ENCODE assay signal across 9 cellular contexts in the genomic region with DNA sequence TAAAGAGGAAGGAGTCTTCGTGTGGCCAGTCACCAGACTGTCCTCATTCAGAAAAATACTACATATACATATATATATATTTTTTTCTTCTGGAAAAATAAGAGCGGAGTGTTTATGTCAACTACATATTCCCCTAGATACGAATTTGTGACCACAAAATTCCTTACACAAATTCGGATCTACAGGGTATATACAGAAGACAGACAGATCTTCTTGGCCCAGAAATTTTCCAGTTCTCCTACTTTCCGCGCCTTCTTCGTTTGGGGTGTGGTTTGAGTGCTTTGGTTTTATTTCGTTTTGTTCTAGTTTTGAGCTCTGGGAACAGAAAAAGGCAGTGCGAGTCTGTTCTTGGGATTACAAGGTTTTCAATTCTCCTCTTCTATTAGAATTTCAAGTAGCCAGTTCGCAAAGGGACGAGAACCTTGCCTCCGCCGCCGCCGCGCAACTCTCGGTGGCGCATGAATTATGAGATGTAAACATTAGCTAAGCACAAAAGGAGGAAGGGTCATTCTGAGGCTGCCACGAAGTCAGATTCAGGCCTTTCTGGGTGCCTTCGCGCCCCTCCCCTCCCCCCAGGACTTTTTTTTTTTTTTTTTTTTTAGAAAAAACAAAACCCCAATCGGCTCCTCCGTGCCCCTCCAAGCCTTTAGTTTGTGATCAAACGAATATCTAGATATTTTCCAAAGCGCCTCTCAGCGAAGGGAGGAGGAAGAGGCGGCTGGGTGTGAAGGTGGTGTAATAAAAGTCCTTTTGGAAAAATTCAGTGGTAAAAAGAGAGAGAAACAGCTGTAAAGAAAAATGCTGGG. TPM values are rescaled to one million over a fixed set of nuclear protein-coding genes. Genes with fewer than 3 reads are reported as not detected.
DNase-seq lines count a peak whose midpoint lies in the region; ATAC-seq and TF ChIP-seq lines count a peak whose summit lies in the region.
"Had no signal": no experiment of that assay in that cellular context is flagged by ENCODE, and none has a peak within 500 bp of the region (broad histone marks: within the 10 kb centered on the region; RNA-seq: fewer than 3 reads in every experiment).

No MANE protein-coding gene starts in this region.

- H3K36me3 Mint-ChIP-seq in T-helper 2 cell treated with Interferon-gamma antibody and Interleukin-4, amounts not matched to agents 5 μg/mL and 100 μg/mL, for 36 hours (ENCODE audit: low read depth), result peaks cover 11% of the 10 kb centered on the region
- peaks cover 11% of the 10 kb centered on the region for H3K36me3 Mint-ChIP-seq in activated CD4-positive, alpha-beta memory T cell treated with anti-CD3 and anti-CD28 coated beads, Interleukin-2, amount 10 ng/mL, durations not matched to agents 7 days and 5 days (ENCODE audit: low read depth)
- no peaks in the 10 kb centered on the region for H3K36me3 Mint-ChIP-seq in stimulated activated memory B cell treated with anti-CD40 and anti-IgM and Interleukin-4, amounts not matched to agents 10 μg/mL and 1 μg/mL and 100 μg/mL, for 72 hours

- ATAC-seq in gastroesophageal sphincter (no peak), HG03571 (IDR thresholded peaks at IDR 0.05; ENCODE audit: unreplicated experiment) (no peak), HG03196 (IDR thresholded peaks at IDR 0.05; ENCODE audit: unreplicated experiment) (no peak), GM21390 (IDR thresholded peaks at IDR 0.05; ENCODE audit: unreplicated experiment) (no peak)
- ATAC-seq in stimulated activated memory B cell treated with anti-CD40 and anti-IgM and Interleukin-4, amounts not matched to agents 10 μg/mL and 1 μg/mL and 100 μg/mL, for 72 hours, result no peak

- no peak overlapping the region for H3K27ac Mint-ChIP-seq in T-helper 2 cell treated with Interferon-gamma antibody and Interleukin-4, amounts not matched to agents 5 μg/mL and 100 μg/mL, for 36 hours
- no peak overlapping the region for H3K27ac Mint-ChIP-seq in activated CD4-positive, alpha-beta memory T cell treated with anti-CD3 and anti-CD28 coated beads, Interleukin-2, amount 10 ng/mL, durations not matched to agents 7 days and 5 days
- H3K27ac Mint-ChIP-seq in stimulated activated memory B cell treated with anti-CD40 and anti-IgM and Interleukin-4, amounts not matched to agents 10 μg/mL and 1 μg/mL and 100 μg/mL, for 72 hours, result no peak overlapping the region

- H3K9me3 Mint-ChIP-seq in T-helper 2 cell treated with Interferon-gamma antibody and Interleukin-4, amounts not matched to agents 5 μg/mL and 100 μg/mL, for 36 hours, result no peaks in the 10 kb centered on the region
- H3K9me3 Mint-ChIP-seq in activated CD4-positive, alpha-beta memory T cell treated with anti-CD3 and anti-CD28 coated beads, Interleukin-2, amount 10 ng/mL, durations not matched to agents 7 days and 5 days, result no peaks in the 10 kb centered on the region
- no peaks in the 10 kb centered on the region for H3K9me3 Mint-ChIP-seq in stimulated activated memory B cell treated with anti-CD40 and anti-IgM and Interleukin-4, amounts not matched to agents 10 μg/mL and 1 μg/mL and 100 μg/mL, for 72 hours

- H3K4me3 Mint-ChIP-seq in T-helper 2 cell treated with Interferon-gamma antibody and Interleukin-4, amounts not matched to agents 5 μg/mL and 100 μg/mL, for 36 hours, result peak overlapping the region; percentile 93
- H3K4me3 Mint-ChIP-seq in activated CD4-positive, alpha-beta memory T cell treated with anti-CD3 and anti-CD28 coated beads, Interleukin-2, amount 10 ng/mL, durations not matched to agents 7 days and 5 days, result peak overlapping the region; percentile 94
- peak overlapping the region; percentile 8 for H3K4me3 Mint-ChIP-seq in stimulated activated memory B cell treated with anti-CD40 and anti-IgM and Interleukin-4, amounts not matched to agents 10 μg/mL and 1 μg/mL and 100 μg/mL, for 72 hours

- CTCF ChIA-PET in activated CD4-positive, alpha-beta memory T cell treated with anti-CD3 and anti-CD28 coated beads, Interleukin-2, amount 10 ng/mL, durations not matched to agents 7 days and 5 days (lab: Charles Lee), result interaction anchor here (0.6 to 0.7 kb wide), 3 partner anchors 74 to 1973 kb away, joined by 3 to 5 read pairs (median 3); no protein-coding TSS in a partner anchor

- H3K27me3 ChIP-seq in gastroesophageal sphincter, result no peaks in the 10 kb centered on the region

- no peak for TF ChIP-seq POLR2A in gastroesophageal sphincter (IDR thresholded peaks at IDR 0.05)

- POLR2A ChIA-PET in activated CD4-positive, alpha-beta memory T cell treated with anti-CD3 and anti-CD28 coated beads, Interleukin-2, amount 10 ng/mL, durations not matched to agents 7 days and 5 days (lab: Charles Lee), result no interaction called here

- H3K27ac ChIP-seq in gastroesophageal sphincter, result peak overlapping the region; percentile 91 to 98 (median 96)
- H3K27ac ChIP-seq: PC-9 had no signal

- DNase-seq in T-helper 2 cell treated with Interferon-gamma antibody and Interleukin-4, amounts not matched to agents 5 μg/mL and 100 μg/mL, for 36 hours (ENCODE audit: low spot score), result no peak
- DNase-seq in T-helper 2 cell, result no peak
- DNase-seq in activated CD4-positive, alpha-beta memory T cell treated with anti-CD3 and anti-CD28 coated beads, Interleukin-2, amount 10 ng/mL, durations not matched to agents 7 days and 5 days, result no peak
- DNase-seq: PC-9 had no signal

- peaks cover 54% of the 10 kb centered on the region for H3K27me3 Mint-ChIP-seq in T-helper 2 cell treated with Interferon-gamma antibody and Interleukin-4, amounts not matched to agents 5 μg/mL and 100 μg/mL, for 36 hours (ENCODE audit: low read depth)
- peaks cover 54% of the 10 kb centered on the region for H3K27me3 Mint-ChIP-seq in activated CD4-positive, alpha-beta memory T cell treated with anti-CD3 and anti-CD28 coated beads, Interleukin-2, amount 10 ng/mL, durations not matched to agents 7 days and 5 days
- peaks cover 75% of the 10 kb centered on the region for H3K27me3 Mint-ChIP-seq in stimulated activated memory B cell treated with anti-CD40 and anti-IgM and Interleukin-4, amounts not matched to agents 10 μg/mL and 1 μg/mL and 100 μg/mL, for 72 hours

- peak overlapping the region in 1 of 2 donors; percentile 81 for H3K4me3 ChIP-seq in gastroesophageal sphincter
- H3K4me3 ChIP-seq: PC-9 had no signal

- no peak for TF ChIP-seq EP300 in gastroesophageal sphincter (IDR thresholded peaks at IDR 0.05)

- H3K4me1 ChIP-seq in gastroesophageal sphincter, result peaks cover 7 to 85% (median 8%) of the 10 kb centered on the region in 3 donors

- 60 to 66% methylated on average over 9 to 24 of the region's 27 CpGs for WGBS in gastroesophageal sphincter (ENCODE audit: low coverage in 1 of 2), 2 donors

- TF ChIP-seq CTCF in gastroesophageal sphincter (IDR thresholded peaks at IDR 0.05), result no peak

- H3K36me3 ChIP-seq in gastroesophageal sphincter, result no peaks in the 10 kb centered on the region

- no peaks in the 10 kb centered on the region for H3K9me3 ChIP-seq in gastroesophageal sphincter

- peaks cover 51% of the 10 kb centered on the region for H3K4me1 Mint-ChIP-seq in T-helper 2 cell treated with Interferon-gamma antibody and Interleukin-4, amounts not matched to agents 5 μg/mL and 100 μg/mL, for 36 hours (ENCODE audit: low read depth)
- peaks cover 66% of the 10 kb centered on the region for H3K4me1 Mint-ChIP-seq in activated CD4-positive, alpha-beta memory T cell treated with anti-CD3 and anti-CD28 coated beads, Interleukin-2, amount 10 ng/mL, durations not matched to agents 7 days and 5 days
- H3K4me1 Mint-ChIP-seq in stimulated activated memory B cell treated with anti-CD40 and anti-IgM and Interleukin-4, amounts not matched to agents 10 μg/mL and 1 μg/mL and 100 μg/mL, for 72 hours, result peaks cover 18% of the 10 kb centered on the region

RNA-seq across cellular contexts. Expression of a gene that starts 1.8 kb away (rescaled TPM):
- total RNA-seq in activated CD4-positive, alpha-beta memory T cell treated with anti-CD3 and anti-CD28 coated beads, Interleukin-2, amount 10 ng/mL, durations not matched to agents 7 days and 5 days, result 1 to 10 TPM; 6.2 to 7.0 TPM
- total RNA-seq in gastroesophageal sphincter, result 10 to 100 TPM in 1 of 4 donors, 1 to 10 TPM in 3; 3.0 to 12.9 (median 6.9) TPM

RNA-seq across cellular contexts. Expression of a gene that starts 10.1 kb away (rescaled TPM):
- total RNA-seq in activated CD4-positive, alpha-beta memory T cell treated with anti-CD3 and anti-CD28 coated beads, Interleukin-2, amount 10 ng/mL, durations not matched to agents 7 days and 5 days, result 10 to 100 TPM; 10.8 to 12.1 TPM
- total RNA-seq in gastroesophageal sphincter, result 10 to 100 TPM; 11.4 to 48.7 (median 24.2) TPM

RNA-seq across cellular contexts. Expression of a gene that starts 13.6 kb away (rescaled TPM):
- total RNA-seq in activated CD4-positive, alpha-beta memory T cell treated with anti-CD3 and anti-CD28 coated beads, Interleukin-2, amount 10 ng/mL, durations not matched to agents 7 days and 5 days, result under 1 TPM in 1 of 2 experiments, not detected in 1; 0.20 TPM
- total RNA-seq in gastroesophageal sphincter, result 1 to 10 TPM in 3 of 4 donors, under 1 TPM in 1; 0.27 to 2.7 (median 1.4) TPM

RNA-seq across cellular contexts. Expression of a gene that starts 24.8 kb away (rescaled TPM):
- total RNA-seq in activated CD4-positive, alpha-beta memory T cell treated with anti-CD3 and anti-CD28 coated beads, Interleukin-2, amount 10 ng/mL, durations not matched to agents 7 days and 5 days, result under 1 TPM; 0.60 to 0.68 TPM
- total RNA-seq in gastroesophageal sphincter, result 10 to 100 TPM in 1 of 4 donors, 1 to 10 TPM in 3; 4.9 to 40.1 (median 5.1) TPM

RNA-seq across cellular contexts. Expression of a gene that starts 30.9 kb away (rescaled TPM):
- total RNA-seq in activated CD4-positive, alpha-beta memory T cell treated with anti-CD3 and anti-CD28 coated beads, Interleukin-2, amount 10 ng/mL, durations not matched to agents 7 days and 5 days, result 1 to 10 TPM; 1.6 to 1.7 TPM
- 1 to 10 TPM in 3 of 4 donors, under 1 TPM in 1; 0.78 to 8.9 (median 3.0) TPM for total RNA-seq in gastroesophageal sphincter

Comparison
In these comparisons a context has a peak if more than half of its experiments do, and no peak if none do; other contexts are left out.
1. H3K4me3 Mint-ChIP-seq: peak in every context shown above with its lines; median percentile 94 in activated CD4-positive, alpha-beta memory T cell treated with anti-CD3 and anti-CD28 coated beads, Interleukin-2, amount 10 ng/mL, durations not matched to agents 7 days and 5 days; 93 in T-helper 2 cell treated with Interferon-gamma antibody and Interleukin-4, amounts not matched to agents 5 μg/mL and 100 μg/mL, for 36 hours; 8 in stimulated activated memory B cell treated with anti-CD40 and anti-IgM and Interleukin-4, amounts not matched to agents 10 μg/mL and 1 μg/mL and 100 μg/mL, for 72 hours.